14 cellular contexts compared by ENCODE assay signal in genomic region chr12:50353869-50354593, GRCh38. TPM values are rescaled to one million over a fixed set of nuclear protein-coding genes. Genes with fewer than 3 reads are reported as not detected.
DNase-seq lines count a peak whose midpoint lies in the region; ATAC-seq and TF ChIP-seq lines count a peak whose summit lies in the region.
"Had no signal": no experiment of that assay in that cellular context is flagged by ENCODE, and none has a peak within 500 bp of the region (broad histone marks: within the 10 kb centered on the region; RNA-seq: fewer than 3 reads in every experiment).

No MANE protein-coding gene starts in this region.

- H3K23ac ChIP-seq in mesendoderm (ENCODE audit: low read length): no peak overlapping the region

- peak overlapping the region; percentile 79 for H2BK5ac ChIP-seq in mesendoderm (ENCODE audit: low read length)

- peak overlapping the region; percentile 9 for H3K9ac ChIP-seq in mesendoderm (ENCODE audit: low read length)

- peak overlapping the region; percentile 74 for H3K56ac ChIP-seq in mesendoderm (ENCODE audit: low read length)

- H3K9me3 ChIP-seq in Peyer's patch: no peaks in the 10 kb centered on the region
- H3K9me3 ChIP-seq: gastroesophageal sphincter had no signal

- no peak overlapping the region for H2BK15ac ChIP-seq in mesendoderm (replicated peaks; ENCODE audit: low read depth)

- H4K8ac ChIP-seq in mesendoderm (ENCODE audit: low read depth, low read length): no peak overlapping the region

- DNase-seq in ACHN (peak; percentile 27), dermis blood vessel endothelial cell (peak; percentile 21), mesendoderm (no peak), Peyer's patch (no peak), NCI-H510A treated with DMSO at 0.1 percent for 48 hours (lab: John Stamatoyannopoulos, UW) (no peak)
- peak; percentile 9 for DNase-seq in Jurkat, Clone E6-1 (ENCODE audit: low read depth, low spot score)
- DNase-seq: activated CD4-positive, alpha-beta memory T cell treated with anti-CD3 and anti-CD28 coated beads for 36 hours; NCI-H2171 treated with DMSO at 0.1 percent for 48 hours; occipital lobe; RPMI8226; stimulated activated CD4-positive, alpha-beta T cell treated with anti-CD3 and anti-CD28 coated beads, Interleukin-1b, Interleukin-23, amount 100 ng/mL, for 48 hours had no signal

- H3K4me1 ChIP-seq in mesendoderm (ENCODE audit: control insufficient read depth, low read depth, low read length) (peaks cover 9% of the 10 kb centered on the region), Peyer's patch (peaks cover 0 to 13% (median 1%) of the 10 kb centered on the region in 4 donors)

- no peak overlapping the region for H2AK5ac ChIP-seq in mesendoderm (ENCODE audit: low read length)

- no peaks in the 10 kb centered on the region for H3K79me2 ChIP-seq in mesendoderm (ENCODE audit: control insufficient read depth, insufficient read depth, low read length)

- H3K18ac ChIP-seq in mesendoderm (ENCODE audit: low read length): peak overlapping the region; percentile 20

- in situ Hi-C loops in ACHN (cut with HindIII; ENCODE audit: low pct_ligation_motif_present, low pct_unique_long_range_greater_than_20kb, low sequenced_read_pairs): no loop called here

- ATAC-seq in GM18907 (IDR thresholded peaks at IDR 0.05; ENCODE audit: unreplicated experiment) (no peak), GM21717 (IDR thresholded peaks at IDR 0.05; ENCODE audit: unreplicated experiment) (no peak)
- ATAC-seq: gastroesophageal sphincter had no signal

- H3K27me3 ChIP-seq in mesendoderm (ENCODE audit: insufficient read depth, low read length, poor library complexity) (no peaks in the 10 kb centered on the region), Peyer's patch (no peaks in the 10 kb centered on the region)
- H3K27me3 ChIP-seq: gastroesophageal sphincter had no signal

- WGBS in mesendoderm (ENCODE audit: extremely low coverage, insufficient coverage, low lambda C conversion rate): no CpG with 5 or more reads among the region's 3 CpGs

- no peaks in the 10 kb centered on the region for H3K79me1 ChIP-seq in mesendoderm (ENCODE audit: low read length)

- no peak overlapping the region for H3K27ac ChIP-seq in mesendoderm (ENCODE audit: low read depth, low read length)
- H3K27ac ChIP-seq in Peyer's patch: peak overlapping the region in 1 of 4 donors; percentile 10

- no peak overlapping the region for H3K4me3 ChIP-seq in Jurkat, Clone E6-1 (ENCODE audit: low read length)
- H3K4me3 ChIP-seq in mesendoderm (ENCODE audit: low read length) (no peak overlapping the region), Peyer's patch (no peak overlapping the region)

- peak overlapping the region; percentile 63 for H4K5ac ChIP-seq in mesendoderm (ENCODE audit: low read length)

- H3K36me3 ChIP-seq in mesendoderm (ENCODE audit: control insufficient read depth, insufficient read depth, low read length) (no peaks in the 10 kb centered on the region), Peyer's patch (no peaks in the 10 kb centered on the region)
- H3K36me3 ChIP-seq: gastroesophageal sphincter had no signal

- H2BK120ac ChIP-seq in mesendoderm (ENCODE audit: low read depth, low read length): no peak overlapping the region

- peak in 2 of 6 experiments; percentile 5 to 8 for TF ChIP-seq CTCF in Peyer's patch (IDR thresholded peaks at IDR 0.05)

- no peak for TF ChIP-seq POLR2A in Peyer's patch (IDR thresholded peaks at IDR 0.05)

- H3K4me2 ChIP-seq in mesendoderm (ENCODE audit: low read length): no peak overlapping the region

- no peak overlapping the region for H3K4ac ChIP-seq in mesendoderm (ENCODE audit: low read depth, low read length)

RNA-seq across cellular contexts. Expression of gene FAM186A, which starts 42.4 kb away (rescaled TPM):
- polyA plus RNA-seq in Jurkat, Clone E6-1 (2012; ENCODE audit: insufficient read depth, insufficient read length): not detected
- not detected in 2 replicates for total RNA-seq in dermis blood vessel endothelial cell
- polyA plus RNA-seq in mesendoderm (2013, experiment 1 of 2): not detected
- not detected for polyA plus RNA-seq in mesendoderm (2013, experiment 2 of 2)
- total RNA-seq in Peyer's patch: not detected
- total RNA-seq: activated CD4-positive, alpha-beta memory T cell treated with anti-CD3 and anti-CD28 coated beads for 36 hours; gastroesophageal sphincter; occipital lobe had no signal

RNA-seq across cellular contexts. Expression of gene LARP4, which starts 46.7 kb away (rescaled TPM):
- 35.1 TPM for polyA plus RNA-seq in Jurkat, Clone E6-1 (2012; ENCODE audit: insufficient read depth, insufficient read length)
- total RNA-seq in dermis blood vessel endothelial cell: 50.2 and 82.5 TPM in 2 replicates
- 49.6 TPM for polyA plus RNA-seq in mesendoderm (2013, experiment 1 of 2)
- polyA plus RNA-seq in mesendoderm (2013, experiment 2 of 2): 50.1 TPM
- 10 to 100 TPM; 25.2 to 55.3 (median 38.1) TPM for total RNA-seq in Peyer's patch

Comparison
In these comparisons a context has a peak if more than half of its experiments do, and no peak if none do; other contexts are left out.
1. DNase-seq: peak in ACHN (single experiment), Jurkat, Clone E6-1 (single experiment) and dermis blood vessel endothelial cell (single experiment); none in mesendoderm (single experiment), Peyer's patch (0 of 3) and NCI-H510A treated with DMSO at 0.1 percent for 48 hours (single experiment).